In the genomic region with DNA sequence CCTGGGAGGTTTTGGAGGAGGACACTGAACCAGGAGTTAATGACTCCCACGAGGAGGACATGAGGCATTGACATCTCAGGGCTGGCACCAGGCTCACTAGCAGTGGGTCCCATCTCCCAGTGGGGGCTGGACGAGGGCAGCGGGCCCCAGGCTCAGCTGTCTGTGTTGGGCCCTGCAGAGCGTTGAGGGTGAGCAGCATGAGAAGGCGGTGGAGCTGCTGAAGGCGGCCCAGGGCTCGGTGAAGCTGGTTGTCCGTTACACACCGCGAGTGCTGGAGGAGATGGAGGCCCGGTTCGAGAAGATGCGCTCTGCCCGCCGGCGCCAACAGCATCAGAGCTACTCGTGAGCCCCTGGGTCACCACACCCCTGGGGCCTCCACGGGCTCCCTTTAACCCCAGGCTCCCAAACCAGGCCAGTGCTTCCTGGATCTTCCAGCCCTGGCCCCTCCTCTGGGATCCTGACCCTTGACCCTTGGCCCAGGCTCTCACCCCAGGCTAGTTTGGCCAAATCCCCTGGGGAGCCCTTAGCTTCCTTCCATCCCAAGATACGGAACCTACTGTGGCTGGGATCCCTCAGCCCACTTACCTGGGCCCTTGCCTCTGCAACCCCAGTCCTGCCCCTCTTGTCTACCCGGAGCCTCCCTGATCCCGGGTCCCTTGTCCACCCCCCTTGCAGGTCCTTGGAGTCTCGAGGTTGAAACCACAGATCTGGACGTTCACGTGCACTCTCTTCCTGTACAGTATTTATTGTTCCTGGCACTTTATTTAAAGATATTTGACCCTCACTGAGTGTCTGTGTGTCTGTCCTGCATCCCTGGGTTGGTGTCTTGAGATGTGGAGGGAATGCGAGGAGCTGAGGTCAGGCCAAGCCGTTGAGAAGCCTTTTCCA, we compare ENCODE assay signal across 7 cellular contexts. TPM values are rescaled to one million over a fixed set of nuclear protein-coding genes. Genes with fewer than 3 reads are reported as not detected.
DNase-seq lines count a peak whose midpoint lies in the region; FAIRE-seq and TF ChIP-seq lines count a peak whose summit lies in the region.
"Had no signal": no experiment of that assay in that cellular context is flagged by ENCODE, and none has a peak within 500 bp of the region (broad histone marks: within the 10 kb centered on the region; RNA-seq: fewer than 3 reads in every experiment).

No MANE protein-coding gene starts in this region.

- CTCF ChIA-PET in mammary epithelial cell (lab: Charles Lee; ENCODE audit: low non-redundant PET), result interaction anchor here (0.5 kb wide), 1 partner anchor 100 kb away, joined by 4 read pairs; no protein-coding TSS in a partner anchor

- WGBS in mammary epithelial cell (ENCODE audit: low coverage, missing lambda C conversion rate), result 46% methylated on average over 17 of the region's 26 CpGs

- peak overlapping the region; percentile 53 for H3K9ac ChIP-seq in mammary epithelial cell (ENCODE audit: insufficient read depth, low read length)

- H3K27me3 Mint-ChIP-seq in neural crest cell (ENCODE audit: low read depth), result peaks cover 41% of the 10 kb centered on the region

- no peaks in the 10 kb centered on the region for H4K20me1 ChIP-seq in mammary epithelial cell (ENCODE audit: insufficient read depth, low read length)

- no peak for FAIRE-seq in urothelium cell line (lab: Jason Lieb, UNC)
- FAIRE-seq: frontal cortex had no signal

- peak overlapping the region; percentile 98 for H2AFZ ChIP-seq in mammary epithelial cell (ENCODE audit: low read depth, low read length)

- no peaks in the 10 kb centered on the region for H3K9me3 Mint-ChIP-seq in neural crest cell

- H3K27me3 ChIP-seq in HAP-1 (ENCODE audit: low read depth), result no peaks in the 10 kb centered on the region
- no peaks in the 10 kb centered on the region for H3K27me3 ChIP-seq in mammary epithelial cell (ENCODE audit: insufficient read depth, low read length)

- H3K4me1 Mint-ChIP-seq in neural crest cell, result peaks cover 41% of the 10 kb centered on the region

- peak overlapping the region; percentile 99 for H3K4me2 ChIP-seq in mammary epithelial cell (ENCODE audit: insufficient read depth, low read depth, low read length)

- no peaks in the 10 kb centered on the region for H3K36me3 Mint-ChIP-seq in neural crest cell (ENCODE audit: low read depth)

- peak overlapping the region; percentile 78 for H3K4me3 ChIP-seq in HAP-1
- H3K4me3 ChIP-seq in mammary epithelial cell (replicated peaks in 1 of 3; ENCODE audit: insufficient read depth in 1 of 3, low read depth in 2 of 3, low read length in 3 of 3), result peak overlapping the region; percentile 73 to 89 (median 78)

- dilution Hi-C loops in mammary epithelial cell (cut with HindIII; ENCODE audit: low sequenced_read_pairs), result no loop called here

- H3K27ac ChIP-seq in mammary epithelial cell (ENCODE audit: insufficient read depth, low read depth, low read length), result peak overlapping the region; percentile 71

- H3K4me1 ChIP-seq in HAP-1 (peaks cover 11% of the 10 kb centered on the region), mammary epithelial cell (ENCODE audit: insufficient read depth, low read length) (peaks cover 25% of the 10 kb centered on the region)

- no TSS peak for BruUV-seq in mammary epithelial cell (replicated peaks; lab: Mats Ljungman, UMichigan)

- no peak for DNase-seq in HAP-1 (ENCODE audit: low spot score in 2 of 2)
- no peak for DNase-seq in mammary epithelial cell
- no peak for DNase-seq in neural crest cell (ENCODE audit: low read depth, low spot score)
- DNase-seq in NCI-H2196 treated with DMSO at 0.1 percent for 48 hours (lab: John Stamatoyannopoulos, UW; ENCODE audit: unreplicated experiment), result no peak
- no peak for DNase-seq in urothelium cell line (ENCODE audit: low spot score)
- DNase-seq in HPDE6-E6E7 (ENCODE audit: extremely low spot score), result no peak

- no peaks in the 10 kb centered on the region for H3K9me3 ChIP-seq in HAP-1
- H3K9me3 ChIP-seq in mammary epithelial cell (replicated peaks; ENCODE audit: insufficient read depth, low read length), result no peaks in the 10 kb centered on the region

- intact Hi-C loops in mammary epithelial cell (cut with micrococcal nuclease), result loop anchor here (2.0 kb wide), 1 partner anchor 31 kb away; no protein-coding TSS in a partner anchor

- no peaks in the 10 kb centered on the region for H3K79me2 ChIP-seq in mammary epithelial cell (ENCODE audit: insufficient read depth, low read length)

- H3K36me3 ChIP-seq in HAP-1 (replicated peaks), result no peaks in the 10 kb centered on the region
- H3K36me3 ChIP-seq in mammary epithelial cell (ENCODE audit: insufficient read depth, low read length), result no peaks in the 10 kb centered on the region

- in situ Hi-C loops in HAP-1 (cut with MboI; ENCODE audit: low sequenced_read_pairs), result no loop called here
- in situ Hi-C loops in mammary epithelial cell (cut with MboI; ENCODE audit: low sequenced_read_pairs in 2 of 2), result no loop called here

- peak overlapping the region; percentile 81 for H3K27ac Mint-ChIP-seq in neural crest cell (ENCODE audit: unreplicated experiment)

- TF ChIP-seq CTCF in mammary epithelial cell (conservative IDR thresholded peaks at IDR 0.05 in 1 of 2, IDR thresholded peaks at IDR 0.05 in 1 of 2; ENCODE audit: extremely low read depth in 1 of 2, insufficient read depth in 1 of 2, low read depth in 1 of 2, low read length in 2 of 2) (no peak), neural crest cell (conservative IDR thresholded peaks at IDR 0.05) (no peak)

- peak overlapping the region; percentile 87 for H3K4me3 Mint-ChIP-seq in neural crest cell

RNA-seq across cellular contexts. Expression of gene C19orf73, which starts 1.0 kb away (rescaled TPM):
- total RNA-seq in mammary epithelial cell, result 1 to 10 TPM in 1 of 2 donors, under 1 TPM in 1; 0.67 to 2.0 TPM
- 0.84 TPM for polyA plus RNA-seq in mammary epithelial cell
- not detected for polyA minus RNA-seq in mammary epithelial cell
- total RNA-seq in neural crest cell, result 1.0 and 1.3 TPM in 2 replicates

RNA-seq across cellular contexts. Expression of gene PPFIA3, which starts 1.4 kb away (rescaled TPM):
- 1 to 10 TPM; 1.0 to 5.4 TPM for total RNA-seq in mammary epithelial cell
- polyA plus RNA-seq in mammary epithelial cell, result 2.4 TPM
- not detected for polyA minus RNA-seq in mammary epithelial cell
- 21.7 and 22.7 TPM in 2 replicates for total RNA-seq in neural crest cell

RNA-seq across cellular contexts. Expression of gene LIN7B, which starts 3.8 kb away (rescaled TPM):
- total RNA-seq in mammary epithelial cell (1 to 10 TPM; 3.6 to 3.8 TPM), neural crest cell (5.4 and 7.5 TPM in 2 replicates)
- polyA plus RNA-seq in mammary epithelial cell, result 1.5 TPM
- polyA minus RNA-seq in mammary epithelial cell, result not detected

RNA-seq across cellular contexts. Expression of gene SNRNP70, which starts 32.7 kb away (rescaled TPM):
- total RNA-seq in mammary epithelial cell (100 to 1,000 TPM in 1 of 2 donors, 10 to 100 TPM in 1; 98.5 to 183 TPM), neural crest cell (291 and 303 TPM in 2 replicates)
- 106 TPM for polyA plus RNA-seq in mammary epithelial cell
- 59.4 TPM for polyA minus RNA-seq in mammary epithelial cell

RNA-seq across cellular contexts. Expression of gene HRC, which starts 37.3 kb away (rescaled TPM):
- total RNA-seq in mammary epithelial cell (not detected), neural crest cell (0.84 and 1.6 TPM in 2 replicates)
- not detected for polyA plus RNA-seq in mammary epithelial cell
- not detected for polyA minus RNA-seq in mammary epithelial cell
